ENCODE assay signal across 1 cellular context in the genomic region with DNA sequence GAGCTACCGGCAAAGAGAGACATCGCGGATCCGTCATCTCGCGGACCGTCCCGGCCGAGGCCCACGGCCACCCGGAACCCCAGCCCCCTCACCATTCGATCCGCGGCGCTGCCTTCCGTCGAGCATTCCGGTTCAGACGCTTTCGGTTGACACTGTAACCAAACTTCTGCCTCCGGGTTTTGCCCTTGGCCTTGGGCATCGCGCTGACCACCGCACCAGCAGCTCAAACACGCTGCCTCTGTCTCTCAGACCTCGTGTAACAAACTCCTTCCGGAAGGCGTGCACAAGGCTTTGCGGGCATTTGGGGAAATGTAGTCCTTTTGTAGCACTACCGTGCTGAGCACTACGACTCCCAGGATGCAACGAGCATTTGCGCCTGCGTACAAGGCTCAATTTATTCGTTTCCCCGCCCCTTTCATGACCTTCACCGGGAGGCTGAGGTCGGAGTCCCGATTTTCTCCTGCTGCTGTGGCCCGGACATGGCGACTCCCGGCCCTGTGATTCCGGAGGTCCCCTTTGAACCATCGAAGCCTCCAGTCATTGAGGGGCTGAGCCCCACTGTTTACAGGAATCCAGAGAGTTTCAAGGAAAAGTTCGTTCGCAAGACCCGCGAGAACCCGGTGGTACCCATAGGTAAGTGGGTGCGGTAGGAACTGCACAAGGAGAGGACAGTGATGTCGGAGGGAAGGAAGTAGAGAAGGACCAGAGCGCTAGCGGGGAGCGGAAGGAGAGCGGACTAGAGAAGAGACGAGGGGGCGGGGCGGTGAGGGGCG.
TF ChIP-seq lines count a peak whose summit lies in the region.

Gene HIGD2A, plus strand, starts transcription at position 411 of the 773 bp plus-strand sequence. Its CDS starts 69 bp downstream, at position 480.
Gene NOP16, minus strand, starts transcription at position 258 of the 773 bp plus-strand sequence. Its CDS starts 59 bp downstream, at position 199.

TF ChIP-seq in HepG2, 621 proteins besides CTCF, POLR2A, EP300 and RAD21 (continued from another document and continues in another):
- TF ChIP-seq MLXIP (CRISPR knock-in tag; IDR thresholded peaks at IDR 0.05; ENCODE audit: borderline replicate concordance) = no peak
- no peak for TF ChIP-seq RELA (CRISPR knock-in tag; IDR thresholded peaks at IDR 0.05)
- TF ChIP-seq FOXC1 (CRISPR knock-in tag; IDR thresholded peaks at IDR 0.05; ENCODE audit: borderline replicate concordance) = peak; percentile 79; the same call in 1 of the 2 replicates
- TF ChIP-seq ZNF329 (CRISPR knock-in tag; IDR thresholded peaks at IDR 0.05; ENCODE audit: low read depth) = peak; percentile 78
- no peak for TF ChIP-seq RCOR2 (CRISPR knock-in tag; IDR thresholded peaks at IDR 0.05)
- TF ChIP-seq MYPOP (CRISPR knock-in tag; IDR thresholded peaks at IDR 0.05) = peak; percentile 80; the same call in 1 of the 2 replicates
- TF ChIP-seq TGIF2 (CRISPR knock-in tag; IDR thresholded peaks at IDR 0.05) = peak; percentile 73
- no peak for TF ChIP-seq ZNF20 (CRISPR knock-in tag; IDR thresholded peaks at IDR 0.05)
- no peak for TF ChIP-seq ZFP36L2 (CRISPR knock-in tag; IDR thresholded peaks at IDR 0.05)
- peak; percentile 90; the same call in 1 of the 2 replicates for TF ChIP-seq HOXA9 (CRISPR knock-in tag; IDR thresholded peaks at IDR 0.05; ENCODE audit: borderline replicate concordance)
- TF ChIP-seq ZNF879 (CRISPR knock-in tag; IDR thresholded peaks at IDR 0.05) = no peak
- peak; percentile 44; the same call in 1 of the 2 replicates for TF ChIP-seq ZBTB7B (CRISPR knock-in tag; IDR thresholded peaks at IDR 0.05)
- TF ChIP-seq, protein P1, sequence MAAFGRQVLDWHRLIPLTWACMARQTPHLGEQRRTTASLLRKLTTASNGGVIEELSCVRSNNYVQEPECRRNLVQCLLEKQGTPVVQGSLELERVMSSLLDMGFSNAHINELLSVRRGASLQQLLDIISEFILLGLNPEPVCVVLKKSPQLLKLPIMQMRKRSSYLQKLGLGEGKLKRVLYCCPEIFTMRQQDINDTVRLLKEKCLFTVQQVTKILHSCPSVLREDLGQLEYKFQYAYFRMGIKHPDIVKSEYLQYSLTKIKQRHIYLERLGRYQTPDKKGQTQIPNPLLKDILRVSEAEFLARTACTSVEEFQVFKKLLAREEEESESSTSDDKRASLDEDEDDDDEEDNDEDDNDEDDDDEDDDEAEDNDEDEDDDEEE (CRISPR knock-in tag; IDR thresholded peaks at IDR 0.05) = no peak
- TF ChIP-seq HMG20A (CRISPR knock-in tag; IDR thresholded peaks at IDR 0.05; ENCODE audit: borderline replicate concordance) = no peak
- no peak for TF ChIP-seq ZNF333 (CRISPR knock-in tag; IDR thresholded peaks at IDR 0.05; ENCODE audit: borderline replicate concordance)
- TF ChIP-seq, protein P2, sequence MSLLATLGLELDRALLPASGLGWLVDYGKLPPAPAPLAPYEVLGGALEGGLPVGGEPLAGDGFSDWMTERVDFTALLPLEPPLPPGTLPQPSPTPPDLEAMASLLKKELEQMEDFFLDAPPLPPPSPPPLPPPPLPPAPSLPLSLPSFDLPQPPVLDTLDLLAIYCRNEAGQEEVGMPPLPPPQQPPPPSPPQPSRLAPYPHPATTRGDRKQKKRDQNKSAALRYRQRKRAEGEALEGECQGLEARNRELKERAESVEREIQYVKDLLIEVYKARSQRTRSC (CRISPR knock-in tag; IDR thresholded peaks at IDR 0.05; ENCODE audit: low read depth) = 0 out of 2 replicates have a peak, but pooled peaks have one; percentile 72
- TF ChIP-seq JUN (CRISPR knock-in tag; IDR thresholded peaks at IDR 0.05) = no peak
- peak; percentile 96 for TF ChIP-seq SIN3A (IDR thresholded peaks at IDR 0.05; ENCODE audit: borderline replicate concordance, low read depth, low read length)
- peak; percentile 96; the same call in 1 of the 2 replicates for TF ChIP-seq NR0B2 (CRISPR knock-in tag; IDR thresholded peaks at IDR 0.05)
- TF ChIP-seq HNF4G (IDR thresholded peaks at IDR 0.05; ENCODE audit: borderline replicate concordance, low read depth, low read length) = no peak
- TF ChIP-seq HNF4G (CRISPR knock-in tag; IDR thresholded peaks at IDR 0.05; ENCODE audit: borderline replicate concordance, low read depth) = peak; percentile 27; the same call in 1 of the 2 replicates
- 0 out of 2 replicates have a peak, but pooled peaks have one; percentile 19 for TF ChIP-seq RNF219 (CRISPR knock-in tag; IDR thresholded peaks at IDR 0.05)
- no peak for TF ChIP-seq CEBPB (IDR thresholded peaks at IDR 0.05; ENCODE audit: borderline replicate concordance, low read depth, low read length)
- TF ChIP-seq, protein P3, sequence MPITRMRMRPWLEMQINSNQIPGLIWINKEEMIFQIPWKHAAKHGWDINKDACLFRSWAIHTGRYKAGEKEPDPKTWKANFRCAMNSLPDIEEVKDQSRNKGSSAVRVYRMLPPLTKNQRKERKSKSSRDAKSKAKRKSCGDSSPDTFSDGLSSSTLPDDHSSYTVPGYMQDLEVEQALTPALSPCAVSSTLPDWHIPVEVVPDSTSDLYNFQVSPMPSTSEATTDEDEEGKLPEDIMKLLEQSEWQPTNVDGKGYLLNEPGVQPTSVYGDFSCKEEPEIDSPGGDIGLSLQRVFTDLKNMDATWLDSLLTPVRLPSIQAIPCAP (CRISPR knock-in tag; IDR thresholded peaks at IDR 0.05; ENCODE audit: low read depth) = no peak
- TF ChIP-seq ZNF367 (CRISPR knock-in tag; IDR thresholded peaks at IDR 0.05; ENCODE audit: borderline replicate concordance) = no peak
- TF ChIP-seq STAT5B (CRISPR knock-in tag; IDR thresholded peaks at IDR 0.05) = 0 out of 2 replicates have a peak, but pooled peaks have one; percentile 73
- TF ChIP-seq KAT2B (IDR thresholded peaks at IDR 0.05; ENCODE audit: borderline replicate concordance, low read depth, low read length) = no peak
- TF ChIP-seq ZNF660 (CRISPR knock-in tag; IDR thresholded peaks at IDR 0.05; ENCODE audit: borderline replicate concordance, low read depth) = no peak
- no peak for TF ChIP-seq ZSCAN12 (CRISPR knock-in tag; IDR thresholded peaks at IDR 0.05)
- TF ChIP-seq CREB1 (IDR thresholded peaks at IDR 0.05) = peak; percentile 58; the same call in 1 of the 2 replicates
- TF ChIP-seq CREB1 (CRISPR knock-in tag; IDR thresholded peaks at IDR 0.05) = peak; percentile 92
- peak; percentile 79 for TF ChIP-seq TARDBP (CRISPR knock-in tag; IDR thresholded peaks at IDR 0.05)
- TF ChIP-seq ZIK1 (CRISPR knock-in tag; IDR thresholded peaks at IDR 0.05; ENCODE audit: borderline replicate concordance, low read depth) = peak; percentile 90
- TF ChIP-seq KLF12 (CRISPR knock-in tag; IDR thresholded peaks at IDR 0.05; ENCODE audit: borderline replicate concordance) = no peak
- TF ChIP-seq ZNF746 (CRISPR knock-in tag; IDR thresholded peaks at IDR 0.05) = peak; percentile 51
- no peak for TF ChIP-seq HDAC6 (IDR thresholded peaks at IDR 0.05; ENCODE audit: low read depth, low read length)
- TF ChIP-seq, protein P4, sequence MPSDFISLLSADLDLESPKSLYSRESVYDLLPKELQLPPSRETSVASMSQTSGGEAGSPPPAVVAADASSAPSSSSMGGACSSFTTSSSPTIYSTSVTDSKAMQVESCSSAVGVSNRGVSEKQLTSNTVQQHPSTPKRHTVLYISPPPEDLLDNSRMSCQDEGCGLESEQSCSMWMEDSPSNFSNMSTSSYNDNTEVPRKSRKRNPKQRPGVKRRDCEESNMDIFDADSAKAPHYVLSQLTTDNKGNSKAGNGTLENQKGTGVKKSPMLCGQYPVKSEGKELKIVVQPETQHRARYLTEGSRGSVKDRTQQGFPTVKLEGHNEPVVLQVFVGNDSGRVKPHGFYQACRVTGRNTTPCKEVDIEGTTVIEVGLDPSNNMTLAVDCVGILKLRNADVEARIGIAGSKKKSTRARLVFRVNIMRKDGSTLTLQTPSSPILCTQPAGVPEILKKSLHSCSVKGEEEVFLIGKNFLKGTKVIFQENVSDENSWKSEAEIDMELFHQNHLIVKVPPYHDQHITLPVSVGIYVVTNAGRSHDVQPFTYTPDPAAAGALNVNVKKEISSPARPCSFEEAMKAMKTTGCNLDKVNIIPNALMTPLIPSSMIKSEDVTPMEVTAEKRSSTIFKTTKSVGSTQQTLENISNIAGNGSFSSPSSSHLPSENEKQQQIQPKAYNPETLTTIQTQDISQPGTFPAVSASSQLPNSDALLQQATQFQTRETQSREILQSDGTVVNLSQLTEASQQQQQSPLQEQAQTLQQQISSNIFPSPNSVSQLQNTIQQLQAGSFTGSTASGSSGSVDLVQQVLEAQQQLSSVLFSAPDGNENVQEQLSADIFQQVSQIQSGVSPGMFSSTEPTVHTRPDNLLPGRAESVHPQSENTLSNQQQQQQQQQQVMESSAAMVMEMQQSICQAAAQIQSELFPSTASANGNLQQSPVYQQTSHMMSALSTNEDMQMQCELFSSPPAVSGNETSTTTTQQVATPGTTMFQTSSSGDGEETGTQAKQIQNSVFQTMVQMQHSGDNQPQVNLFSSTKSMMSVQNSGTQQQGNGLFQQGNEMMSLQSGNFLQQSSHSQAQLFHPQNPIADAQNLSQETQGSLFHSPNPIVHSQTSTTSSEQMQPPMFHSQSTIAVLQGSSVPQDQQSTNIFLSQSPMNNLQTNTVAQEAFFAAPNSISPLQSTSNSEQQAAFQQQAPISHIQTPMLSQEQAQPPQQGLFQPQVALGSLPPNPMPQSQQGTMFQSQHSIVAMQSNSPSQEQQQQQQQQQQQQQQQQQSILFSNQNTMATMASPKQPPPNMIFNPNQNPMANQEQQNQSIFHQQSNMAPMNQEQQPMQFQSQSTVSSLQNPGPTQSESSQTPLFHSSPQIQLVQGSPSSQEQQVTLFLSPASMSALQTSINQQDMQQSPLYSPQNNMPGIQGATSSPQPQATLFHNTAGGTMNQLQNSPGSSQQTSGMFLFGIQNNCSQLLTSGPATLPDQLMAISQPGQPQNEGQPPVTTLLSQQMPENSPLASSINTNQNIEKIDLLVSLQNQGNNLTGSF (CRISPR knock-in tag; IDR thresholded peaks at IDR 0.05) = peak; percentile 74; the same call in 1 of the 2 replicates
- no peak for TF ChIP-seq ZNF720 (CRISPR knock-in tag; IDR thresholded peaks at IDR 0.05)
- 0 out of 2 replicates have a peak, but pooled peaks have one; percentile 49 for TF ChIP-seq THYN1 (CRISPR knock-in tag; IDR thresholded peaks at IDR 0.05; ENCODE audit: borderline replicate concordance, low read depth)
- peak; percentile 95 for TF ChIP-seq KAT8 (CRISPR knock-in tag; IDR thresholded peaks at IDR 0.05)
- TF ChIP-seq REL (CRISPR knock-in tag; conservative IDR thresholded peaks at IDR 0.05) = peak; percentile 77; the same call in 1 of the 2 replicates
- TF ChIP-seq ZNF337 (CRISPR knock-in tag; IDR thresholded peaks at IDR 0.05; ENCODE audit: borderline replicate concordance, low read depth) = peak; percentile 89; the same call in 1 of the 2 replicates
- peak; percentile 91; the same call in 1 of the 2 replicates for TF ChIP-seq ZNF784 (CRISPR knock-in tag; IDR thresholded peaks at IDR 0.05; ENCODE audit: borderline replicate concordance)
- TF ChIP-seq SNAI1 (CRISPR knock-in tag; IDR thresholded peaks at IDR 0.05; ENCODE audit: borderline replicate concordance) = no peak; the same call in 1 of the 2 replicates
- peak; percentile 65; the same call in 1 of the 2 replicates for TF ChIP-seq ZNF335 (CRISPR knock-in tag; IDR thresholded peaks at IDR 0.05)
